ENCODE assay signal across 26 cellular contexts in genomic region chr1:157131281-157131680, GRCh38. TPM values are rescaled to one million over a fixed set of nuclear protein-coding genes. Genes with fewer than 3 reads are reported as not detected.
"Had no signal": no experiment of that assay in that cellular context is flagged by ENCODE, and none has a peak within 500 bp of the region (broad histone marks: within the 10 kb centered on the region; RNA-seq: fewer than 3 reads in every experiment).

No MANE protein-coding gene starts in this region.

- H3K4me3 ChIP-seq: adrenal gland, ascending aorta, esophagus muscularis mucosa, left ventricle myocardium inferior, smooth muscle cell, testis had no signal

- DNase-seq: activated CD4-positive, alpha-beta memory T cell treated with anti-CD3 and anti-CD28 coated beads for 36 hours; activated CD8-positive, alpha-beta memory T cell treated with anti-CD3 and anti-CD28 coated beads, Interleukin-2, amount 10 ng/mL, durations not matched to agents 7 days and 5 days; activated T-cell treated with anti-CD3 and anti-CD28 coated beads for 4 hours; adrenal gland; brain microvascular endothelial cell; effector memory CD4-positive, alpha-beta T cell; glutamatergic neuron; hippocampal formation; left ventricle myocardium inferior; midbrain; nephron progenitor cell; stimulated activated CD4-positive, alpha-beta T cell treated with anti-CD3 and anti-CD28 coated beads, Interleukin-15, amount 100 ng/mL, for 24 hours; stimulated activated naive CD4-positive, alpha-beta T cell; testis had no signal

- H3K27ac Mint-ChIP-seq: activated CD4-positive, alpha-beta memory T cell treated with anti-CD3 and anti-CD28 coated beads for 36 hours; activated CD8-positive, alpha-beta memory T cell treated with anti-CD3 and anti-CD28 coated beads, Interleukin-2, amount 10 ng/mL, durations not matched to agents 7 days and 5 days; activated naive CD8-positive, alpha-beta T cell; nephron progenitor cell; WTC11 had no signal

- H3K27me3 ChIP-seq: adrenal gland, ascending aorta, brain microvascular endothelial cell, esophagus muscularis mucosa, testis had no signal

- H3K4me3 Mint-ChIP-seq: activated CD4-positive, alpha-beta memory T cell treated with anti-CD3 and anti-CD28 coated beads for 36 hours; activated CD8-positive, alpha-beta memory T cell treated with anti-CD3 and anti-CD28 coated beads, Interleukin-2, amount 10 ng/mL, durations not matched to agents 7 days and 5 days; activated naive CD8-positive, alpha-beta T cell; central memory CD8-positive, alpha-beta T cell; nephron progenitor cell; WTC11 had no signal

- H3K27ac ChIP-seq: adrenal gland, ascending aorta, brain microvascular endothelial cell, esophagus muscularis mucosa, left ventricle myocardium inferior, testis had no signal

- H3K27me3 Mint-ChIP-seq: activated CD4-positive, alpha-beta memory T cell treated with anti-CD3 and anti-CD28 coated beads for 36 hours; activated CD8-positive, alpha-beta memory T cell treated with anti-CD3 and anti-CD28 coated beads, Interleukin-2, amount 10 ng/mL, durations not matched to agents 7 days and 5 days; activated naive CD8-positive, alpha-beta T cell; central memory CD8-positive, alpha-beta T cell had no signal

- ATAC-seq: activated CD8-positive, alpha-beta memory T cell treated with anti-CD3 and anti-CD28 coated beads, Interleukin-2, amount 10 ng/mL, durations not matched to agents 7 days and 5 days; sciatic nerve; WTC11 had no signal

- H3K9me3 Mint-ChIP-seq: activated CD4-positive, alpha-beta memory T cell treated with anti-CD3 and anti-CD28 coated beads for 36 hours; central memory CD8-positive, alpha-beta T cell; nephron progenitor cell; WTC11 had no signal

- H3K4me1 ChIP-seq: testis had no signal

- H3K9me3 ChIP-seq: adrenal gland, ascending aorta, esophagus muscularis mucosa, left ventricle myocardium inferior, testis had no signal

RNA-seq across cellular contexts. Expression of gene ETV3L, which starts 31.7 kb away (rescaled TPM):
- total RNA-seq: activated CD4-positive, alpha-beta memory T cell treated with anti-CD3 and anti-CD28 coated beads for 36 hours; activated CD8-positive, alpha-beta memory T cell treated with anti-CD3 and anti-CD28 coated beads, Interleukin-2, amount 10 ng/mL, durations not matched to agents 7 days and 5 days; adrenal gland; ascending aorta; dermis microvascular lymphatic vessel endothelial cell; endothelial cell of umbilical vein; esophagus muscularis mucosa; left ventricle myocardium inferior; lung microvascular endothelial cell; sciatic nerve; SK-MEL-5; smooth muscle cell; T-helper 2 cell treated with Interferon-gamma antibody and Interleukin-4, amounts not matched to agents 100 ng/mL and 5 ng/mL, for 36 hours had no signal
- polyA plus RNA-seq: adrenal gland, endothelial cell of umbilical vein, smooth muscle cell had no signal
